In genomic region chr4:173538903-173539445, GRCh38 we compare ENCODE assay signal across 9 cellular contexts. TPM values are rescaled to one million over a fixed set of nuclear protein-coding genes. Genes with fewer than 3 reads are reported as not detected.
DNase-seq lines count a peak whose midpoint lies in the region; ATAC-seq and TF ChIP-seq lines count a peak whose summit lies in the region.
"Had no signal": no experiment of that assay in that cellular context is flagged by ENCODE, and none has a peak within 500 bp of the region (broad histone marks: within the 10 kb centered on the region; RNA-seq: fewer than 3 reads in every experiment).

No MANE protein-coding gene starts in this region.

- POLR2A ChIA-PET in WTC11 (lab: Charles Lee), result no interaction called here

- H3K9ac ChIP-seq in iPS-18a (ENCODE audit: low read length) (no peak overlapping the region), subcutaneous abdominal adipose tissue (ENCODE audit: low read length in 5 of 5) (peak overlapping the region in 3 of 5 donors; percentile 29 to 68 (median 30))

- no peak overlapping the region for H3K27ac Mint-ChIP-seq in WTC11

- ATAC-seq in WTC11, result no peak

- H3K4me3 ChIP-seq in iPS-18a (ENCODE audit: low read length), result peak overlapping the region; percentile 37
- peak overlapping the region; percentile 61 to 85 (median 70) for H3K4me3 ChIP-seq in subcutaneous abdominal adipose tissue (ENCODE audit: low read depth in 1 of 5, low read length in 5 of 5)

- DNase-seq in SHP77 treated with DMSO at 0.1 percent for 48 hours (lab: John Stamatoyannopoulos, UW), result peak; percentile 7
- no peak for DNase-seq in SHP77 (lab: John Stamatoyannopoulos, UW)
- DNase-seq in WTC11 (ENCODE audit: low spot score), result no peak
- DNase-seq in UCSD-AML1 (lab: John Stamatoyannopoulos, UW; ENCODE audit: unreplicated experiment), result no peak
- no peak for DNase-seq in NCI-H446 treated with DMSO at 0.1 percent for 48 hours (lab: John Stamatoyannopoulos, UW)
- no peak for DNase-seq in AG08396 (ENCODE audit: low spot score)

- H3K36me3 Mint-ChIP-seq in WTC11, result no peaks in the 10 kb centered on the region

- H3K27ac ChIP-seq in iPS-18a (ENCODE audit: low read length), result no peak overlapping the region
- H3K27ac ChIP-seq in subcutaneous abdominal adipose tissue (ENCODE audit: low read depth, low read length), result no peak overlapping the region
- H3K27ac ChIP-seq: C4-2B had no signal

- H3K9me3 ChIP-seq in iPS-18a (ENCODE audit: control insufficient read depth, low read depth, low read length), result no peaks in the 10 kb centered on the region
- H3K9me3 ChIP-seq in subcutaneous abdominal adipose tissue (ENCODE audit: control insufficient read depth in 5 of 5, low read length in 5 of 5), result no peaks in the 10 kb centered on the region

- TF ChIP-seq CTCF in WTC11 (IDR thresholded peaks at IDR 0.05), result no peak

- no peaks in the 10 kb centered on the region for H3K36me3 ChIP-seq in iPS-18a (ENCODE audit: control insufficient read depth, low read depth, low read length)
- no peaks in the 10 kb centered on the region for H3K36me3 ChIP-seq in subcutaneous abdominal adipose tissue (ENCODE audit: control insufficient read depth in 5 of 5, insufficient read depth in 5 of 5, low read length in 5 of 5)

- no peaks in the 10 kb centered on the region for H3K9me3 Mint-ChIP-seq in WTC11

- peaks cover 10% of the 10 kb centered on the region for H3K4me1 ChIP-seq in iPS-18a (ENCODE audit: control insufficient read depth, low read depth, low read length)
- peaks cover 0 to 17% (median 16%) of the 10 kb centered on the region in 5 donors for H3K4me1 ChIP-seq in subcutaneous abdominal adipose tissue (ENCODE audit: control insufficient read depth in 5 of 5, insufficient read depth in 5 of 5, low read length in 5 of 5)

- H3K27me3 ChIP-seq in iPS-18a (ENCODE audit: control insufficient read depth, insufficient read depth, low read length) (peaks cover 96% of the 10 kb centered on the region), subcutaneous abdominal adipose tissue (ENCODE audit: control insufficient read depth in 5 of 5, insufficient read depth in 4 of 5, low read length in 5 of 5) (peaks cover 7 to 51% (median 35%) of the 10 kb centered on the region in 5 donors)

- H3K27me3 Mint-ChIP-seq in WTC11 (ENCODE audit: low read depth), result peaks cover 99% of the 10 kb centered on the region

- H3K4me3 Mint-ChIP-seq in WTC11, result peak overlapping the region; percentile 71

- peaks cover 18% of the 10 kb centered on the region for H3K4me1 Mint-ChIP-seq in WTC11

- CTCF ChIA-PET in WTC11 (lab: Charles Lee), result interaction anchor here (0.7 to 2.2 kb wide), 8 partner anchors 8 to 297 kb away, joined by 3 to 14 read pairs (median 5); no protein-coding TSS in a partner anchor

TF ChIP-seq in WTC11, 78 proteins besides CTCF, POLR2A, EP300 and RAD21:
- no peak for TF ChIP-seq ZNF232 (CRISPR knock-in tag; IDR thresholded peaks at IDR 0.05)
- no peak for TF ChIP-seq ZBTB21 (CRISPR knock-in tag; IDR thresholded peaks at IDR 0.05; ENCODE audit: borderline replicate concordance)
- no peak for TF ChIP-seq ETV6 (CRISPR knock-in tag; IDR thresholded peaks at IDR 0.05)
- TF ChIP-seq GTF2I (CRISPR knock-in tag; conservative IDR thresholded peaks at IDR 0.05), result no peak
- TF ChIP-seq MAX (CRISPR knock-in tag; IDR thresholded peaks at IDR 0.05), result no peak
- no peak for TF ChIP-seq ATF1 (CRISPR knock-in tag; IDR thresholded peaks at IDR 0.05)
- no peak for TF ChIP-seq ZNF219 (CRISPR knock-in tag; IDR thresholded peaks at IDR 0.05; ENCODE audit: borderline replicate concordance)
- TF ChIP-seq ZNF512 (CRISPR knock-in tag; IDR thresholded peaks at IDR 0.05; ENCODE audit: borderline replicate concordance), result no peak
- no peak for TF ChIP-seq TCF7 (CRISPR knock-in tag; IDR thresholded peaks at IDR 0.05; ENCODE audit: low read depth)
- TF ChIP-seq MXD4 (CRISPR knock-in tag; IDR thresholded peaks at IDR 0.05; ENCODE audit: borderline replicate concordance), result no peak
- TF ChIP-seq IRF1 (CRISPR knock-in tag; IDR thresholded peaks at IDR 0.05), result no peak
TF ChIP-seq in WTC11: peak in this region for 0.

RNA-seq across cellular contexts. Expression of gene HAND2, which starts 8.9 kb away (rescaled TPM):
- total RNA-seq in WTC11 (2021), result 0.09 to 0.13 TPM in 2 of 3 replicates, not detected in the other
